20 cellular contexts compared by ENCODE assay signal in the genomic region with DNA sequence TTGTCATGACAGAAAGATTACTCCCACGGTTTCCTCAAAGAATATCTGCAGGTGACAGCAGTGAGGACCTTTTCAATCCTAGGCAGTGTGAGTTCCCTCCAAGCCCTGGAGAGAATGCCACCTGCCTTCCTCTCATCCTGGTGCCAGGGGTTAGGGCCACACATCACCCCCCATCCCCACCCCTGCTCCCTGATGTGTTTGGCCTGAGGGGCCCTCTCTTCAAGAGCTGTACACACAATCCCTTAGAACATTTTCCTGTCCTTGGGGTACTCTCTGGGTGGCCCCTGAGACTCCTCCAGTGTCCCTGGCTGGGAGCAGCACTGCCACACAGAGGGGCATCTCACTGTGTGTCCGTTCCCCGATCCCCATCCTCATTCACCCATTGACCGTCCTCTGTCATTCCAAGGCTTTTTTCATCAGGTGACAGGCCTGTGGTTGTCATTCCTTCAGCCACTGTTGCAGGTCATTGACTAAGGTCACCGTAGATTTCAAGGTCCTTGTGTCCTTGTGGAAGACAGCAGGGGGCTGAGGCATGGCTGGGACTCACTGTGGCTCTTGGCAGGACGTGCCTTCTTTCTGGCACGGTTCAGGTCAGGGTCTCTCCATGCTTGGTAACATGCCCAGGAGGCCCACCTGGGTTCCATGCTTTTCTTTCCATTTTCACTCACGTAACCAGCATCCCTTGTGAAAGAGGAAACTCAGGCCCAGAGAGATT. TPM values are rescaled to one million over a fixed set of nuclear protein-coding genes. Genes with fewer than 3 reads are reported as not detected.
DNase-seq lines count a peak whose midpoint lies in the region; ATAC-seq and TF ChIP-seq lines count a peak whose summit lies in the region.
"Had no signal": no experiment of that assay in that cellular context is flagged by ENCODE, and none has a peak within 500 bp of the region (broad histone marks: within the 10 kb centered on the region; RNA-seq: fewer than 3 reads in every experiment).

No MANE protein-coding gene starts in this region.

- no peaks in the 10 kb centered on the region for H3K27me3 Mint-ChIP-seq in progenitor cell of endocrine pancreas
- no peaks in the 10 kb centered on the region for H3K27me3 Mint-ChIP-seq in CD4-positive, alpha-beta T cell
- H3K27me3 Mint-ChIP-seq: CD4-positive, CD25-positive, alpha-beta regulatory T cell had no signal

- H3K36me3 Mint-ChIP-seq in progenitor cell of endocrine pancreas (ENCODE audit: insufficient read depth): peaks cover 19% of the 10 kb centered on the region
- no peaks in the 10 kb centered on the region for H3K36me3 Mint-ChIP-seq in CD4-positive, alpha-beta T cell (ENCODE audit: low read depth)
- H3K36me3 Mint-ChIP-seq: CD4-positive, CD25-positive, alpha-beta regulatory T cell had no signal

- no peak for TF ChIP-seq EP300 in gastroesophageal sphincter (IDR thresholded peaks at IDR 0.05)

- DNase-seq in right cardiac atrium (no peak), heart right ventricle (no peak), progenitor cell of endocrine pancreas (ENCODE audit: low spot score, unreplicated experiment) (no peak), foreskin melanocyte (no peak)
- DNase-seq in CD4-positive, alpha-beta T cell: no peak
- DNase-seq: BE2C; CD4-positive, CD25-positive, alpha-beta regulatory T cell; COR-L47; DMS79; IMR-90; NCI-H1105; NCI-H2029; NCI-H2227 treated with DMSO at 0.1 percent for 48 hours; NCI-H510A; NK-92 treated with Interleukin-12 subunit alpha and Interleukin-12 subunit beta, amount 100 ng/mL, for 24 hours had no signal

- no peaks in the 10 kb centered on the region for H3K27me3 ChIP-seq in right cardiac atrium (ENCODE audit: control insufficient read depth, insufficient read depth)
- H3K27me3 ChIP-seq in heart right ventricle: no peaks in the 10 kb centered on the region
- no peaks in the 10 kb centered on the region for H3K27me3 ChIP-seq in gastroesophageal sphincter
- H3K27me3 ChIP-seq in CD4-positive, alpha-beta T cell (ENCODE audit: control insufficient read depth, insufficient read depth, low read length): no peaks in the 10 kb centered on the region
- H3K27me3 ChIP-seq: BE2C had no signal

- CTCF ChIA-PET in CD4-positive, alpha-beta T cell (lab: Charles Lee): no interaction called here

- intact Hi-C loops in right cardiac atrium (cut with DNase I): no loop called here
- intact Hi-C loops in heart right ventricle (cut with DNase I): no loop called here
- intact Hi-C loops in CD4-positive, alpha-beta T cell (cut with DNase I, micrococcal nuclease): no loop called here

- ATAC-seq in right cardiac atrium (no peak), heart right ventricle (no peak), gastroesophageal sphincter (no peak), HG02610 (IDR thresholded peaks at IDR 0.05; ENCODE audit: unreplicated experiment) (no peak)
- ATAC-seq in CD4-positive, alpha-beta T cell (ENCODE audit: poor library complexity): no peak

- H3K27ac Mint-ChIP-seq in progenitor cell of endocrine pancreas: peak overlapping the region; percentile 26
- H3K27ac Mint-ChIP-seq in CD4-positive, alpha-beta T cell: no peak overlapping the region
- H3K27ac Mint-ChIP-seq: CD4-positive, CD25-positive, alpha-beta regulatory T cell had no signal

- H3K36me3 ChIP-seq in heart right ventricle (peaks cover 0 to 95% (median 36%) of the 10 kb centered on the region in 9 donors), gastroesophageal sphincter (peaks cover 0 to 100% of the 10 kb centered on the region in 2 donors)

- no peaks in the 10 kb centered on the region for H3K9me3 Mint-ChIP-seq in progenitor cell of endocrine pancreas (ENCODE audit: low read depth)
- H3K9me3 Mint-ChIP-seq in CD4-positive, alpha-beta T cell: no peaks in the 10 kb centered on the region

- H3K4me1 ChIP-seq in right cardiac atrium (ENCODE audit: control insufficient read depth, insufficient read depth, low read length) (peaks cover 3% of the 10 kb centered on the region), heart right ventricle (peaks cover 0 to 36% (median 7%) of the 10 kb centered on the region in 9 donors), gastroesophageal sphincter (peaks cover 0 to 12% (median 3%) of the 10 kb centered on the region in 3 donors)
- H3K4me1 ChIP-seq: BE2C had no signal

- no peak for TF ChIP-seq CTCF in heart right ventricle (IDR thresholded peaks at IDR 0.05)
- no peak for TF ChIP-seq CTCF in gastroesophageal sphincter (IDR thresholded peaks at IDR 0.05)
- no peak for TF ChIP-seq CTCF in progenitor cell of endocrine pancreas (IDR thresholded peaks at IDR 0.05; ENCODE audit: unreplicated experiment)
- no peak for TF ChIP-seq CTCF in CD4-positive, alpha-beta T cell (IDR thresholded peaks at IDR 0.05)

- H3K27ac ChIP-seq in right cardiac atrium (ENCODE audit: low read length) (peak overlapping the region; percentile 15), heart right ventricle (peak overlapping the region in 5 of 10 donors; percentile 13 to 34 (median 25)), gastroesophageal sphincter (peak overlapping the region in 3 of 4 donors; percentile 17 to 32 (median 31))
- H3K27ac ChIP-seq in CD4-positive, alpha-beta T cell (ENCODE audit: low read depth, low read length): no peak overlapping the region
- H3K27ac ChIP-seq: KMS-11 had no signal

- POLR2A ChIA-PET in CD4-positive, alpha-beta T cell (lab: Charles Lee): no interaction called here

- H3K4me3 Mint-ChIP-seq in progenitor cell of endocrine pancreas (ENCODE audit: low read depth): no peak overlapping the region
- H3K4me3 Mint-ChIP-seq in CD4-positive, alpha-beta T cell: no peak overlapping the region
- H3K4me3 Mint-ChIP-seq: CD4-positive, CD25-positive, alpha-beta regulatory T cell had no signal

- no peak overlapping the region for H3K4me3 ChIP-seq in right cardiac atrium (ENCODE audit: low read length)
- H3K4me3 ChIP-seq in heart right ventricle: no peak overlapping the region
- no peak overlapping the region for H3K4me3 ChIP-seq in gastroesophageal sphincter

- peaks cover 16% of the 10 kb centered on the region for H3K4me1 Mint-ChIP-seq in progenitor cell of endocrine pancreas (ENCODE audit: low read depth)
- no peaks in the 10 kb centered on the region for H3K4me1 Mint-ChIP-seq in CD4-positive, alpha-beta T cell (ENCODE audit: low read depth)
- H3K4me1 Mint-ChIP-seq: CD4-positive, CD25-positive, alpha-beta regulatory T cell had no signal

- H3K9me3 ChIP-seq in right cardiac atrium (ENCODE audit: control insufficient read depth, low read length) (no peaks in the 10 kb centered on the region), heart right ventricle (no peaks in the 10 kb centered on the region), gastroesophageal sphincter (no peaks in the 10 kb centered on the region)
- H3K9me3 ChIP-seq in CD4-positive, alpha-beta T cell (ENCODE audit: control insufficient read depth, low read length): no peaks in the 10 kb centered on the region
- H3K9me3 ChIP-seq: BE2C had no signal

- 69% methylated on average over 8 of the region's 8 CpGs for WGBS in right cardiac atrium
- WGBS in heart right ventricle, 2 donors: 63 to 76% methylated on average over 8 of the region's 8 CpGs
- WGBS in gastroesophageal sphincter (ENCODE audit: low coverage in 1 of 2), 2 donors: 80 to 100% methylated on average over 1 to 2 of the region's 8 CpGs

- no peak for TF ChIP-seq POLR2A in gastroesophageal sphincter (IDR thresholded peaks at IDR 0.05)

RNA-seq across cellular contexts. Expression of a gene that starts 26.9 kb away (rescaled TPM):
- total RNA-seq in right cardiac atrium (under 1 TPM in 2 of 4 donors, not detected in 2; 0.11 to 0.17 TPM), heart right ventricle (under 1 TPM in 1 of 10 donors, not detected in 9; 0.76 TPM), gastroesophageal sphincter (not detected), progenitor cell of endocrine pancreas (not detected in 2 replicates)
- polyA plus RNA-seq in right cardiac atrium (not detected), heart right ventricle (under 1 TPM in 1 of 2 donors, not detected in 1; 0.29 TPM)
- not detected for total RNA-seq in CD4-positive, alpha-beta T cell
- total RNA-seq: A673; CD4-positive, CD25-positive, alpha-beta regulatory T cell; H4; IMR-90 had no signal
- polyA plus RNA-seq: IMR-90 had no signal
